In the genomic region with DNA sequence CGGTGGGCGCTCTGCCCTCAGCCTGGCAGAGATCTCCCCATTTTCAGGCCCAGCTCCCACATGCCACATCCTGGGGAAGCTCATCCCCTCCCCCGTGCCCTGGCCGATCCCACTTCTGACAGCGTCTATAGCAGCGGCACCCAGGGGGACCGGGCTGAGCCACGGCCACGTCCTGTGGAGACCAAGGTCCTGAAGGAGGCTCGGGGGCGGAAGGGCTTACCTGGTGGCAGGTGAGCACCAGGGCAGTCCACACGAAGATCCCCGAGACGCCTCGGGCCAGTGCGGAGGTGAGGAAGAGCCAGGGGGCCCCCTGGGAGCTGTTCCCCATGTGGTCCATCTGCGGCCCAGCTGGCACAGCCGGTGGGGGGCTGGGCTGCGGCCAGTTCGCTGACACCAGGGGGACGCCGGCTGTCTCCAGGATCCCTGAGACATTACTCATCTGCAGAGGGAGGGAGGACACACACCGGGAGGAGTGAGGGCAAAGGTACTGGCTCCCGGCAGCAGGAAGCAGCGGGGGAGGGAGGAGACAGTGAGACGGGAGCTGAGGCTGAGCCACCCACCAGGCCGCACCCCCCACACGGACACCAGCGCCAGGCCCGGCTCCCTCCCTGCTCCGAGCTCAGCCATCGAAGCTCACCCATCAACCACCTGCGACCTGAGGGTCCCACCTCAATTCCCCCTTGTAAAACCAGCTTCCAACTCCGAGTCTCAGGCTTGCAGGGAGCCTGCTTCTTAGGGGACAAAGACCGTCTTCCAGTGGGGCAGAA, we compare ENCODE assay signal across 8 cellular contexts. TPM values are rescaled to one million over a fixed set of nuclear protein-coding genes. Genes with fewer than 3 reads are reported as not detected.
DNase-seq lines count a peak whose midpoint lies in the region; ATAC-seq and TF ChIP-seq lines count a peak whose summit lies in the region.

No MANE protein-coding gene starts in this region.

- POLR2A ChIA-PET in AG04449 (lab: Yijun Ruan, JAX), result interaction anchor here (1.2 to 1.3 kb wide), 2 partner anchors 18 to 96 kb away, joined by 3 read pairs; a partner anchor contains a TSS
- POLR2A ChIA-PET in WTC11 (lab: Charles Lee), result no interaction called here
- POLR2A ChIA-PET in activated CD4-positive, alpha-beta T cell treated with anti-CD3 and anti-CD28 coated beads for 36 hours (lab: Charles Lee), result no interaction called here

- no peaks in the 10 kb centered on the region for H3K36me3 Mint-ChIP-seq in WTC11
- no peaks in the 10 kb centered on the region for H3K36me3 Mint-ChIP-seq in activated T-cell treated with anti-CD3 and anti-CD28 coated beads, Interleukin-2, amount 50 U/mL, for 24 hours (ENCODE audit: low read depth)
- H3K36me3 Mint-ChIP-seq in activated CD4-positive, alpha-beta T cell treated with anti-CD3 and anti-CD28 coated beads for 36 hours (ENCODE audit: low read depth), result no peaks in the 10 kb centered on the region

- peak; percentile 29 for ATAC-seq in WTC11
- no peak for ATAC-seq in activated CD4-positive, alpha-beta T cell treated with anti-CD3 and anti-CD28 coated beads for 36 hours

- TF ChIP-seq CTCF in AG04449 (IDR thresholded peaks at IDR 0.05; ENCODE audit: insufficient read depth, low read length, missing control alignments) (no peak), WTC11 (IDR thresholded peaks at IDR 0.05) (no peak), thyroid gland (IDR thresholded peaks at IDR 0.05) (no peak)

- no peak overlapping the region for H3K27ac ChIP-seq in thyroid gland

- peaks cover 5% of the 10 kb centered on the region for H3K4me1 Mint-ChIP-seq in WTC11
- H3K4me1 Mint-ChIP-seq in activated T-cell treated with anti-CD3 and anti-CD28 coated beads, Interleukin-2, amount 50 U/mL, for 24 hours (ENCODE audit: low read depth), result peaks cover 3% of the 10 kb centered on the region
- H3K4me1 Mint-ChIP-seq in activated CD4-positive, alpha-beta T cell treated with anti-CD3 and anti-CD28 coated beads for 36 hours, result no peaks in the 10 kb centered on the region

- H3K27ac Mint-ChIP-seq in WTC11, result no peak overlapping the region; the same call in 1 of the 2 replicates
- no peak overlapping the region for H3K27ac Mint-ChIP-seq in activated T-cell treated with anti-CD3 and anti-CD28 coated beads, Interleukin-2, amount 50 U/mL, for 24 hours
- H3K27ac Mint-ChIP-seq in activated CD4-positive, alpha-beta T cell treated with anti-CD3 and anti-CD28 coated beads for 36 hours, result no peak overlapping the region

- H3K9me3 ChIP-seq in thyroid gland, result no peaks in the 10 kb centered on the region

- CTCF ChIA-PET in AG04449 (lab: Yijun Ruan, JAX) (interaction anchor here (0.9 to 2.1 kb wide), 6 partner anchors 12 to 52 kb away, joined by 3 to 8 read pairs (median 5); no protein-coding TSS in a partner anchor), WTC11 (lab: Charles Lee) (interaction anchor here (0.6 to 2.1 kb wide), 19 partner anchors 10 to 554 kb away, joined by 3 to 27 read pairs (median 4); a partner anchor contains a TSS)
- CTCF ChIA-PET in activated CD4-positive, alpha-beta T cell treated with anti-CD3 and anti-CD28 coated beads for 36 hours (lab: Charles Lee), result interaction anchor here (0.7 to 1.0 kb wide), 2 partner anchors 13 to 655 kb away, joined by 4 read pairs; no protein-coding TSS in a partner anchor

- H3K9me3 Mint-ChIP-seq in WTC11, result no peaks in the 10 kb centered on the region
- no peaks in the 10 kb centered on the region for H3K9me3 Mint-ChIP-seq in activated T-cell treated with anti-CD3 and anti-CD28 coated beads, Interleukin-2, amount 50 U/mL, for 24 hours
- no peaks in the 10 kb centered on the region for H3K9me3 Mint-ChIP-seq in activated CD4-positive, alpha-beta T cell treated with anti-CD3 and anti-CD28 coated beads for 36 hours (ENCODE audit: low read depth)

- DNase-seq in AG04449 (ENCODE audit: low read depth, low spot score) (peak; percentile 36), HuH-7.5 (ENCODE audit: low spot score) (peak; percentile 99), WTC11 (ENCODE audit: low spot score) (peak; percentile 44), left kidney (ENCODE audit: low read depth, low spot score) (peak; percentile 96), NCI-H446 (lab: John Stamatoyannopoulos, UW) (no peak), thyroid gland (no peak)
- DNase-seq in activated T-cell treated with anti-CD3 and anti-CD28 coated beads, Interleukin-2, amount 50 U/mL, for 24 hours, result no peak
- no peak for DNase-seq in activated CD4-positive, alpha-beta T cell treated with anti-CD3 and anti-CD28 coated beads for 36 hours

- no peaks in the 10 kb centered on the region for H3K36me3 ChIP-seq in thyroid gland

- no peaks in the 10 kb centered on the region for H3K27me3 ChIP-seq in thyroid gland

- intact Hi-C loops in thyroid gland (cut with DNase I), result loop anchor here (5.0 kb wide), 1 partner anchor 53 kb away; a partner anchor contains a TSS
- intact Hi-C loops in activated CD4-positive, alpha-beta T cell treated with anti-CD3 and anti-CD28 coated beads for 36 hours (cut with DNase I, micrococcal nuclease), result no loop called here

- peaks cover 0 to 15% of the 10 kb centered on the region in 2 donors for H3K4me1 ChIP-seq in thyroid gland

- TF ChIP-seq POLR2A in thyroid gland (IDR thresholded peaks at IDR 0.05), result no peak

- H3K4me3 Mint-ChIP-seq in WTC11, result no peak overlapping the region
- H3K4me3 Mint-ChIP-seq in activated T-cell treated with anti-CD3 and anti-CD28 coated beads, Interleukin-2, amount 50 U/mL, for 24 hours, result no peak overlapping the region
- H3K4me3 Mint-ChIP-seq in activated CD4-positive, alpha-beta T cell treated with anti-CD3 and anti-CD28 coated beads for 36 hours, result no peak overlapping the region

- no peaks in the 10 kb centered on the region for H3K27me3 Mint-ChIP-seq in WTC11 (ENCODE audit: low read depth)
- H3K27me3 Mint-ChIP-seq in activated T-cell treated with anti-CD3 and anti-CD28 coated beads, Interleukin-2, amount 50 U/mL, for 24 hours, result no peaks in the 10 kb centered on the region
- no peaks in the 10 kb centered on the region for H3K27me3 Mint-ChIP-seq in activated CD4-positive, alpha-beta T cell treated with anti-CD3 and anti-CD28 coated beads for 36 hours

- WGBS in thyroid gland, 2 donors, result 41 to 65% methylated on average over 7 to 14 of the region's 35 CpGs

- H3K4me3 ChIP-seq in AG04449 (ENCODE audit: low read depth, low read length) (0 out of 2 replicates have a peak overlapping the region, but pooled peaks have one; percentile 6), thyroid gland (replicated peaks in 1 of 3) (no peak overlapping the region)

TF ChIP-seq in WTC11, 78 proteins besides CTCF, POLR2A, EP300 and RAD21 (continues in another document):
- TF ChIP-seq, protein P1, sequence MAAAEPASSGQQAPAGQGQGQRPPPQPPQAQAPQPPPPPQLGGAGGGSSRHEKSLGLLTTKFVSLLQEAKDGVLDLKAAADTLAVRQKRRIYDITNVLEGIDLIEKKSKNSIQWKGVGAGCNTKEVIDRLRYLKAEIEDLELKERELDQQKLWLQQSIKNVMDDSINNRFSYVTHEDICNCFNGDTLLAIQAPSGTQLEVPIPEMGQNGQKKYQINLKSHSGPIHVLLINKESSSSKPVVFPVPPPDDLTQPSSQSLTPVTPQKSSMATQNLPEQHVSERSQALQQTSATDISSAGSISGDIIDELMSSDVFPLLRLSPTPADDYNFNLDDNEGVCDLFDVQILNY (CRISPR knock-in tag; IDR thresholded peaks at IDR 0.05), result no peak
- TF ChIP-seq, protein P2, sequence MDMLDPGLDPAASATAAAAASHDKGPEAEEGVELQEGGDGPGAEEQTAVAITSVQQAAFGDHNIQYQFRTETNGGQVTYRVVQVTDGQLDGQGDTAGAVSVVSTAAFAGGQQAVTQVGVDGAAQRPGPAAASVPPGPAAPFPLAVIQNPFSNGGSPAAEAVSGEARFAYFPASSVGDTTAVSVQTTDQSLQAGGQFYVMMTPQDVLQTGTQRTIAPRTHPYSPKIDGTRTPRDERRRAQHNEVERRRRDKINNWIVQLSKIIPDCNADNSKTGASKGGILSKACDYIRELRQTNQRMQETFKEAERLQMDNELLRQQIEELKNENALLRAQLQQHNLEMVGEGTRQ (CRISPR knock-in tag; IDR thresholded peaks at IDR 0.05), result no peak
- TF ChIP-seq JAZF1 (CRISPR knock-in tag; IDR thresholded peaks at IDR 0.05) (no peak), GABPB1 (CRISPR knock-in tag; IDR thresholded peaks at IDR 0.05) (no peak), ZNF232 (CRISPR knock-in tag; IDR thresholded peaks at IDR 0.05) (no peak), KAT7 (CRISPR knock-in tag; IDR thresholded peaks at IDR 0.05; ENCODE audit: borderline replicate concordance) (no peak)
- TF ChIP-seq, protein P3, sequence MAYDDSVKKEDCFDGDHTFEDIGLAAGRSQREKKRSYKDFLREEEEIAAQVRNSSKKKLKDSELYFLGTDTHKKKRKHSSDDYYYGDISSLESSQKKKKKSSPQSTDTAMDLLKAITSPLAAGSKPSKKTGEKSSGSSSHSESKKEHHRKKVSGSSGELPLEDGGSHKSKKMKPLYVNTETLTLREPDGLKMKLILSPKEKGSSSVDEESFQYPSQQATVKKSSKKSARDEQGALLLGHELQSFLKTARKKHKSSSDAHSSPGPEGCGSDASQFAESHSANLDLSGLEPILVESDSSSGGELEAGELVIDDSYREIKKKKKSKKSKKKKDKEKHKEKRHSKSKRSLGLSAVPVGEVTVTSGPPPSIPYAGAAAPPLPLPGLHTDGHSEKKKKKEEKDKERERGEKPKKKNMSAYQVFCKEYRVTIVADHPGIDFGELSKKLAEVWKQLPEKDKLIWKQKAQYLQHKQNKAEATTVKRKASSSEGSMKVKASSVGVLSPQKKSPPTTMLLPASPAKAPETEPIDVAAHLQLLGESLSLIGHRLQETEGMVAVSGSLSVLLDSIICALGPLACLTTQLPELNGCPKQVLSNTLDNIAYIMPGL (CRISPR knock-in tag; IDR thresholded peaks at IDR 0.05), result peak; percentile 25; the same call in 1 of the 2 replicates

RNA-seq across cellular contexts. Expression of a gene that starts 0.8 kb away (rescaled TPM):
- total RNA-seq in WTC11 (2021), result 1.3 to 1.4 TPM (median 1.3 TPM) in 3 replicates
- 1 to 10 TPM in 1 of 4 donors, under 1 TPM in 3; 0.44 to 3.0 (median 0.70) TPM for total RNA-seq in thyroid gland
- under 1 TPM; 0.05 to 0.14 TPM for total RNA-seq in activated CD4-positive, alpha-beta T cell treated with anti-CD3 and anti-CD28 coated beads for 36 hours

RNA-seq across cellular contexts. Expression of a gene that starts 14.6 kb away (rescaled TPM):
- total RNA-seq in WTC11 (2021) (33.3 to 50.7 TPM (median 45.9 TPM) in 3 replicates), thyroid gland (10 to 100 TPM; 28.1 to 65.6 (median 50.2) TPM)
- total RNA-seq in activated CD4-positive, alpha-beta T cell treated with anti-CD3 and anti-CD28 coated beads for 36 hours, result 10 to 100 TPM; 21.4 to 33.0 TPM

RNA-seq across cellular contexts. Expression of a gene that starts 24.7 kb away (rescaled TPM):
- total RNA-seq in WTC11 (2021) (15.7 to 21.7 TPM (median 18.7 TPM) in 3 replicates), thyroid gland (10 to 100 TPM; 16.8 to 26.7 (median 21.7) TPM)
- total RNA-seq in activated CD4-positive, alpha-beta T cell treated with anti-CD3 and anti-CD28 coated beads for 36 hours, result 10 to 100 TPM; 28.7 to 33.1 TPM

RNA-seq across cellular contexts. Expression of a gene that starts 51.0 kb away (rescaled TPM):
- total RNA-seq in WTC11 (2021) (143 to 161 TPM (median 150 TPM) in 3 replicates), thyroid gland (10 to 100 TPM; 34.5 to 72.3 (median 65.5) TPM)
- total RNA-seq in activated CD4-positive, alpha-beta T cell treated with anti-CD3 and anti-CD28 coated beads for 36 hours, result 10 to 100 TPM; 78.1 to 81.7 TPM

Comparison
In these comparisons a context has a peak if more than half of its experiments do, and no peak if none do; other contexts are left out.
1. DNase-seq: peak in AG04449 (single experiment), HuH-7.5 (single experiment), WTC11 (single experiment) and left kidney (single experiment); none in NCI-H446 (0 of 2), thyroid gland (0 of 2), activated T-cell treated with anti-CD3 and anti-CD28 coated beads, Interleukin-2, amount 50 U/mL, for 24 hours (single experiment) and activated CD4-positive, alpha-beta T cell treated with anti-CD3 and anti-CD28 coated beads for 36 hours (single experiment).